ENCODE assay signal across 9 cellular contexts in the genomic region with DNA sequence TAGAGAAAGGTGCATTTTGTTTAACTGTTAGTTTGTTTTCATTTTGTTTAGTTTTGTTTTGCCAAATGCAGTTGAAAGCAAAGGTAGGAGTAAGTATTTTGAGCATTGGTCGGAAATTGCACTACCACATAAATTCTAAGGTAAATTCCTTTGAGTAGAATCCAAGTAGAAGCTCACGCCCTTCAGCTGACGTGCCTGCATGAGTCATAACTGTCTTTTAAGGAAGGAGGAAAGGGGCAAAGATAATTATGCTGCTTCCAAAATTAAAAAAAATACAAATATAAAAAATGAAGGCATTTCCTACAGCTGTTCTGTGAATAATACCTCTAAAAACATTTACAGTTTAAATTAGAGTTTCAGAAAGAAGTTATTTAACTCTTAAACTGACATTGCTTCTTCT.
DNase-seq lines count a peak whose midpoint lies in the region; ATAC-seq, FAIRE-seq and TF ChIP-seq lines count a peak whose summit lies in the region.
"Had no signal": no experiment of that assay in that cellular context is flagged by ENCODE, and none has a peak within 500 bp of the region (broad histone marks: within the 10 kb centered on the region; RNA-seq: fewer than 3 reads in every experiment).

No MANE protein-coding gene starts in this region.

- no peaks in the 10 kb centered on the region for H3K27me3 ChIP-seq in IMR-90 (ENCODE audit: control insufficient read depth, insufficient read depth, low read length)
- no peaks in the 10 kb centered on the region for H3K27me3 ChIP-seq in suprapubic skin

- no peak overlapping the region for H3K4me3 Mint-ChIP-seq in activated CD4-positive, alpha-beta T cell treated with anti-CD3 and anti-CD28 coated beads, Interleukin-2, amount 10 ng/mL, durations not matched to agents 24 days and 14 days
- no peak overlapping the region for H3K4me3 Mint-ChIP-seq in activated CD4-positive, alpha-beta memory T cell treated with anti-CD3 and anti-CD28 coated beads for 36 hours

- H3K56ac ChIP-seq in IMR-90 (ENCODE audit: extremely low read depth, insufficient read depth, low read length), result peak overlapping the region; percentile 93

- CTCF ChIA-PET in IMR-90 (lab: Yijun Ruan, JAX), result interaction anchor here (1.4 to 1.9 kb wide), 3 partner anchors 9 to 44 kb away, joined by 3 to 15 read pairs (median 3); no protein-coding TSS in a partner anchor
- CTCF ChIA-PET in activated CD4-positive, alpha-beta memory T cell treated with anti-CD3 and anti-CD28 coated beads for 36 hours (lab: Charles Lee), result interaction anchor here (0.7 to 1.5 kb wide), 2 partner anchors 15 to 17 kb away, joined by 3 to 4 read pairs; no protein-coding TSS in a partner anchor

- FAIRE-seq in islet of Langerhans (lab: Jason Lieb, UNC), result peak; percentile 78
- FAIRE-seq: TTC549 had no signal

- H4K20me1 ChIP-seq in IMR-90 (ENCODE audit: insufficient read depth, low read length), result no peaks in the 10 kb centered on the region

- peak overlapping the region; percentile 73; the same call in 1 of the 2 replicates for H3K4ac ChIP-seq in IMR-90 (ENCODE audit: low read depth, low read length)

- peak overlapping the region; percentile 64; the same call in 1 of the 2 replicates for H3K23ac ChIP-seq in IMR-90 (ENCODE audit: low read depth, low read length)

- H2BK15ac ChIP-seq in IMR-90 (ENCODE audit: low read depth, low read length), result peak overlapping the region; percentile 77

- H2BK120ac ChIP-seq in IMR-90 (ENCODE audit: low read depth, low read length), result peak overlapping the region; percentile 94

- H3K27ac ChIP-seq in IMR-90 (ENCODE audit: insufficient read depth, low read length) (peak overlapping the region; percentile 81; the same call in 1 of the 2 replicates), suprapubic skin (peak overlapping the region; percentile 88)

- peak overlapping the region; percentile 94 for H2BK20ac ChIP-seq in IMR-90 (ENCODE audit: low read depth, low read length)

- H2AFZ ChIP-seq in IMR-90 (replicated peaks; ENCODE audit: low read length, poor library complexity), result no peak overlapping the region

- peak overlapping the region; percentile 99 for H2BK5ac ChIP-seq in IMR-90 (ENCODE audit: low read depth, low read length, poor library complexity, severe bottlenecking)

- H3K18ac ChIP-seq in IMR-90 (ENCODE audit: low read depth, low read length), result peak overlapping the region; percentile 96

- peaks cover 5% of the 10 kb centered on the region for H3K27me3 Mint-ChIP-seq in activated CD4-positive, alpha-beta T cell treated with anti-CD3 and anti-CD28 coated beads, Interleukin-2, amount 10 ng/mL, durations not matched to agents 24 days and 14 days
- H3K27me3 Mint-ChIP-seq in activated CD4-positive, alpha-beta memory T cell treated with anti-CD3 and anti-CD28 coated beads for 36 hours, result peaks cover 5% of the 10 kb centered on the region

- intact Hi-C loops in IMR-90 (cut with micrococcal nuclease), result no loop called here
- intact Hi-C loops in activated CD4-positive, alpha-beta T cell treated with anti-CD3 and anti-CD28 coated beads, Interleukin-2, amount 10 ng/mL, durations not matched to agents 24 days and 14 days (cut with micrococcal nuclease), result no loop called here
- intact Hi-C loops in activated CD4-positive, alpha-beta memory T cell treated with anti-CD3 and anti-CD28 coated beads for 36 hours (cut with micrococcal nuclease), result no loop called here

- H3K79me1 ChIP-seq in IMR-90 (ENCODE audit: low read depth in 1 of 2, low read length in 2 of 2), result peaks cover 0 to 7% of the 10 kb centered on the region in 2 experiments; a peak in 1 of 4 replicates

- POLR2A ChIA-PET in IMR-90 (lab: Charles Lee; ENCODE audit: unreplicated experiment), result interaction anchor here (0.5 to 1.2 kb wide), 3 partner anchors 8 to 598 kb away, joined by 3 to 9 read pairs (median 4); no protein-coding TSS in a partner anchor
- POLR2A ChIA-PET in activated CD4-positive, alpha-beta memory T cell treated with anti-CD3 and anti-CD28 coated beads for 36 hours (lab: Charles Lee), result no interaction called here

- H2AK5ac ChIP-seq in IMR-90 (ENCODE audit: low read depth, low read length), result no peak overlapping the region

- dilution Hi-C loops in IMR-90 (cut with HindIII; ENCODE audit: low sequenced_read_pairs, unreplicated experiment), result no loop called here

- H3K4me3 ChIP-seq in IMR-90 (ENCODE audit: insufficient read depth, low read depth, low read length) (no peak overlapping the region), suprapubic skin (peak overlapping the region; percentile 34)

- no peak for TF ChIP-seq EP300 in suprapubic skin (IDR thresholded peaks at IDR 0.05)

- H2AK9ac ChIP-seq in IMR-90 (replicated peaks; ENCODE audit: low read depth, low read length, poor library complexity), result no peak overlapping the region

- H3K36me3 ChIP-seq in IMR-90 (ENCODE audit: control insufficient read depth, insufficient read depth, low read length), result peaks cover 4% of the 10 kb centered on the region
- H3K36me3 ChIP-seq in suprapubic skin, result peaks cover 3% of the 10 kb centered on the region

- peak overlapping the region; percentile 92 for H3K14ac ChIP-seq in IMR-90 (replicated peaks; ENCODE audit: low read depth, low read length)

- H3K4me2 ChIP-seq in IMR-90 (ENCODE audit: low read depth, low read length), result peak overlapping the region; percentile 73; the same call in 1 of the 2 replicates

- H4K91ac ChIP-seq in IMR-90 (ENCODE audit: insufficient read depth, low read depth, low read length), result peak overlapping the region; percentile 88

- TSS peak; percentile 98 for BruUV-seq in IMR-90 (replicated peaks; lab: Mats Ljungman, UMichigan)

- ATAC-seq in IMR-90 (ENCODE audit: low read depth) (peak; percentile 53), GM21515 (IDR thresholded peaks at IDR 0.05; ENCODE audit: unreplicated experiment) (no peak)

- H4K5ac ChIP-seq in IMR-90 (ENCODE audit: low read depth, low read length), result peak overlapping the region; percentile 87

- no peak for TF ChIP-seq CTCF in IMR-90 (conservative IDR thresholded peaks at IDR 0.05; ENCODE audit: low read depth, low read length)
- no peak for TF ChIP-seq CTCF in suprapubic skin (IDR thresholded peaks at IDR 0.05)

- no peaks in the 10 kb centered on the region for H3K4me1 Mint-ChIP-seq in activated CD4-positive, alpha-beta T cell treated with anti-CD3 and anti-CD28 coated beads, Interleukin-2, amount 10 ng/mL, durations not matched to agents 24 days and 14 days
- H3K4me1 Mint-ChIP-seq in activated CD4-positive, alpha-beta memory T cell treated with anti-CD3 and anti-CD28 coated beads for 36 hours (ENCODE audit: low read depth), result no peaks in the 10 kb centered on the region

- H3K4me1 ChIP-seq in IMR-90 (ENCODE audit: control insufficient read depth, insufficient read depth, low read length), result peaks cover 11% of the 10 kb centered on the region
- peaks cover 27% of the 10 kb centered on the region for H3K4me1 ChIP-seq in suprapubic skin

- H3K27ac Mint-ChIP-seq in activated CD4-positive, alpha-beta T cell treated with anti-CD3 and anti-CD28 coated beads, Interleukin-2, amount 10 ng/mL, durations not matched to agents 24 days and 14 days, result no peak overlapping the region
- no peak overlapping the region for H3K27ac Mint-ChIP-seq in activated CD4-positive, alpha-beta memory T cell treated with anti-CD3 and anti-CD28 coated beads for 36 hours

- H3K9me3 ChIP-seq in IMR-90 (ENCODE audit: control insufficient read depth, insufficient read depth, low read length), result no peaks in the 10 kb centered on the region
- no peaks in the 10 kb centered on the region for H3K9me3 ChIP-seq in suprapubic skin

- TF ChIP-seq POLR2A in IMR-90 (IDR thresholded peaks at IDR 0.05; ENCODE audit: low read depth, low read length) (no peak), suprapubic skin (IDR thresholded peaks at IDR 0.05) (no peak)

- H3K9ac ChIP-seq in IMR-90 (ENCODE audit: low read depth, low read length), result peak overlapping the region; percentile 64; the same call in 1 of the 2 replicates

- TF ChIP-seq RAD21 in IMR-90 (IDR thresholded peaks at IDR 0.05; ENCODE audit: low read length), result no peak

- H3K9me1 ChIP-seq in IMR-90 (ENCODE audit: insufficient read depth, low read length), result peaks cover 8% of the 10 kb centered on the region; the same call in 1 of the 2 replicates

- H4K8ac ChIP-seq in IMR-90 (ENCODE audit: low read depth in 2 of 2, low read length in 2 of 2), result peak overlapping the region; percentile 92 to 95; a peak in 3 of 4 replicates

- no CpG with 5 or more reads among the region's 3 CpGs for WGBS in IMR-90 (ENCODE audit: extremely low coverage in 2 of 2, insufficient read length in 1 of 2), 2 experiments
- 13% methylated on average over 3 of the region's 3 CpGs for WGBS in suprapubic skin

- in situ Hi-C loops in IMR-90 (cut with MboI; ENCODE audit: low sequenced_read_pairs), result loop anchor here (5.0 kb wide), 1 partner anchor 38 kb away; no protein-coding TSS in a partner anchor

- no peaks in the 10 kb centered on the region for H3K9me3 Mint-ChIP-seq in activated CD4-positive, alpha-beta T cell treated with anti-CD3 and anti-CD28 coated beads, Interleukin-2, amount 10 ng/mL, durations not matched to agents 24 days and 14 days
- H3K9me3 Mint-ChIP-seq in activated CD4-positive, alpha-beta memory T cell treated with anti-CD3 and anti-CD28 coated beads for 36 hours, result no peaks in the 10 kb centered on the region

- H3K36me3 Mint-ChIP-seq in activated CD4-positive, alpha-beta T cell treated with anti-CD3 and anti-CD28 coated beads, Interleukin-2, amount 10 ng/mL, durations not matched to agents 24 days and 14 days (ENCODE audit: low read depth), result no peaks in the 10 kb centered on the region
- no peaks in the 10 kb centered on the region for H3K36me3 Mint-ChIP-seq in activated CD4-positive, alpha-beta memory T cell treated with anti-CD3 and anti-CD28 coated beads for 36 hours

- DNase-seq in IMR-90, result peak; percentile 70
- DNase-seq in amniotic epithelial cell (ENCODE audit: low read depth), result peak; percentile 75
- no peak for DNase-seq in suprapubic skin (ENCODE audit: low spot score in 2 of 2)
- DNase-seq in mesenteric fat pad (ENCODE audit: low spot score), result no peak
- no peak for DNase-seq in activated CD4-positive, alpha-beta T cell treated with anti-CD3 and anti-CD28 coated beads, Interleukin-2, amount 10 ng/mL, durations not matched to agents 24 days and 14 days
- DNase-seq in activated CD4-positive, alpha-beta memory T cell treated with anti-CD3 and anti-CD28 coated beads for 36 hours, result no peak

TF ChIP-seq in IMR-90, 13 proteins besides CTCF, POLR2A, EP300 and RAD21:
- TF ChIP-seq, protein P1, sequence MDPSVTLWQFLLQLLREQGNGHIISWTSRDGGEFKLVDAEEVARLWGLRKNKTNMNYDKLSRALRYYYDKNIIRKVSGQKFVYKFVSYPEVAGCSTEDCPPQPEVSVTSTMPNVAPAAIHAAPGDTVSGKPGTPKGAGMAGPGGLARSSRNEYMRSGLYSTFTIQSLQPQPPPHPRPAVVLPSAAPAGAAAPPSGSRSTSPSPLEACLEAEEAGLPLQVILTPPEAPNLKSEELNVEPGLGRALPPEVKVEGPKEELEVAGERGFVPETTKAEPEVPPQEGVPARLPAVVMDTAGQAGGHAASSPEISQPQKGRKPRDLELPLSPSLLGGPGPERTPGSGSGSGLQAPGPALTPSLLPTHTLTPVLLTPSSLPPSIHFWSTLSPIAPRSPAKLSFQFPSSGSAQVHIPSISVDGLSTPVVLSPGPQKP (IDR thresholded peaks at IDR 0.05; ENCODE audit: borderline replicate concordance, low read depth, low read length), result no peak
- peak; percentile 70 for TF ChIP-seq FOS (IDR thresholded peaks at IDR 0.05; ENCODE audit: low read depth, low read length)

Comparison
In these comparisons a context has a peak if more than half of its experiments do, and no peak if none do; other contexts are left out.
1. DNase-seq: peak in IMR-90 (single experiment) and amniotic epithelial cell (single experiment); none in suprapubic skin (0 of 2), mesenteric fat pad (single experiment), activated CD4-positive, alpha-beta T cell treated with anti-CD3 and anti-CD28 coated beads, Interleukin-2, amount 10 ng/mL, durations not matched to agents 24 days and 14 days (single experiment) and activated CD4-positive, alpha-beta memory T cell treated with anti-CD3 and anti-CD28 coated beads for 36 hours (single experiment).